9 cellular contexts compared by ENCODE assay signal in genomic region chr1:67560580-67561285, GRCh38.
DNase-seq lines count a peak whose midpoint lies in the region; ATAC-seq, FAIRE-seq and TF ChIP-seq lines count a peak whose summit lies in the region.
"Had no signal": no experiment of that assay in that cellular context is flagged by ENCODE, and none has a peak within 500 bp of the region (broad histone marks: within the 10 kb centered on the region; RNA-seq: fewer than 3 reads in every experiment).

No MANE protein-coding gene starts in this region.

- H3K9ac ChIP-seq in K562 (ENCODE audit: insufficient read depth in 1 of 2, low read depth in 2 of 2, low read length in 2 of 2): peak overlapping the region in 1 of 2 experiments; percentile 51; a peak in 1 of 4 replicates

- H3K79me2 ChIP-seq in K562 (ENCODE audit: control insufficient read depth, insufficient read depth, low read length): no peaks in the 10 kb centered on the region

- H3K4me2 ChIP-seq in K562 (ENCODE audit: insufficient read depth, low read length): peak overlapping the region; percentile 19; the same call in 1 of the 2 replicates

- no peaks in the 10 kb centered on the region for H3K36me3 ChIP-seq in K562 (ENCODE audit: control insufficient read depth, insufficient read depth, low read length)

- in situ Hi-C loops in K562 (cut with MboI): no loop called here

- CTCF ChIA-PET in K562 (lab: Yijun Ruan, JAX; ENCODE audit: low intra/inter-chr PET ratio): interaction anchor here (1.2 to 3.9 kb wide), 2 partner anchors 26 to 199 kb away, joined by 4 to 37 read pairs; no protein-coding TSS in a partner anchor

- TF ChIP-seq POLR2A in K562 (conservative IDR thresholded peaks at IDR 0.05) (no peak), lower leg skin (IDR thresholded peaks at IDR 0.05) (no peak)

- DNase-seq in AG20443 (ENCODE audit: low spot score) (peak; percentile 21), MV-4-11 (lab: John Stamatoyannopoulos, UW) (peak; percentile 69), K562 (ENCODE audit: extremely low read depth in 1 of 4, low spot score in 3 of 4) (no peak), lower leg skin (ENCODE audit: low spot score in 2 of 2) (peak; percentile 49 to 81), frontal cortex (ENCODE audit: low spot score in 2 of 2) (no peak)
- no peak for DNase-seq in activated CD4-positive, CD25-positive, alpha-beta regulatory T cell treated with anti-CD3 and anti-CD28 coated beads, Interleukin-2, amount 50 U/mL, for 72 hours
- DNase-seq: activated gamma-delta T cell had no signal

- peaks cover 28 to 31% of the 10 kb centered on the region in 2 experiments; a peak in 4 of 5 replicates for H3K4me1 ChIP-seq in K562 (replicated peaks in 1 of 2; ENCODE audit: control insufficient read depth in 2 of 2, insufficient read depth in 2 of 2, low read length in 2 of 2)

- no TSS peak for BruUV-seq in K562 (replicated peaks; lab: Mats Ljungman, UMichigan)

- no peaks in the 10 kb centered on the region for H3K9me3 ChIP-seq in K562 (replicated peaks; ENCODE audit: control insufficient read depth, insufficient read depth, low read depth, low read length)

- H3K4me3 ChIP-seq in K562 (no peak overlapping the region), lower leg skin (ENCODE audit: low read depth, poor library complexity, severe bottlenecking) (no peak overlapping the region)

- POLR2A ChIA-PET in K562 (lab: Yijun Ruan, JAX): interaction anchor here (1.0 to 2.8 kb wide), 7 partner anchors 9 to 199 kb away, joined by 3 to 14 read pairs (median 5); partner anchors contain the start of gene GADD45A

- ATAC-seq in K562: 0 out of 3 replicates have a peak, but pooled peaks have one; percentile 9
- no peak for ATAC-seq in HG02840 (IDR thresholded peaks at IDR 0.05; ENCODE audit: low FRiP score, unreplicated experiment)
- ATAC-seq in HG02571 (IDR thresholded peaks at IDR 0.05; ENCODE audit: unreplicated experiment): no peak

- no peak for TF ChIP-seq EP300 in K562 (IDR thresholded peaks at IDR 0.05; ENCODE audit: low read length)

- FAIRE-seq in K562 (lab: Jason Lieb, UNC) (no peak), frontal cortex (lab: Jason Lieb, UNC) (no peak)

- H3K27me3 ChIP-seq in K562 (ENCODE audit: control insufficient read depth in 2 of 2, insufficient read depth in 2 of 2, low read length in 2 of 2): no peaks in the 10 kb centered on the region

- intact Hi-C loops in K562 (cut with micrococcal nuclease): loop anchor here (1.0 to 2.0 kb wide), 3 partner anchors 22 to 200 kb away; no protein-coding TSS in a partner anchor
- intact Hi-C loops in lower leg skin (cut with DNase I; ENCODE audit: low total_unique reads): no loop called here

- H3K9me1 ChIP-seq in K562 (ENCODE audit: control insufficient read depth, insufficient read depth, low read length): no peaks in the 10 kb centered on the region

- TF ChIP-seq CTCF in K562 (IDR thresholded peaks at IDR 0.05 in 2 of 3, conservative IDR thresholded peaks at IDR 0.05 in 1 of 3; ENCODE audit: insufficient read depth in 2 of 3, low read depth in 1 of 3, low read length in 3 of 3): no peak; a peak in 1 of 6 replicates
- TF ChIP-seq CTCF in lower leg skin (IDR thresholded peaks at IDR 0.05): no peak

- no peak overlapping the region for H2AFZ ChIP-seq in K562 (ENCODE audit: low read depth, low read length)

- H4K20me1 ChIP-seq in K562 (replicated peaks; ENCODE audit: control insufficient read depth, insufficient read depth, low read length): no peaks in the 10 kb centered on the region

- TF ChIP-seq RAD21 in K562 (CRISPR knock-in tag; conservative IDR thresholded peaks at IDR 0.05 in 1 of 2, IDR thresholded peaks at IDR 0.05 in 1 of 2): no peak

- 59% methylated on average over 10 of the region's 10 CpGs for WGBS in K562 (ENCODE audit: insufficient coverage, low coverage, missing lambda C conversion rate)
- 78 to 79% methylated on average over 10 of the region's 10 CpGs for WGBS in lower leg skin, 2 donors

- no peak overlapping the region for H3K27ac ChIP-seq in K562 (ENCODE audit: extremely low read depth, low read depth, low read length)

TF ChIP-seq in K562, 482 proteins besides CTCF, POLR2A, EP300 and RAD21:
- no peak for TF ChIP-seq POLR2B (IDR thresholded peaks at IDR 0.05; ENCODE audit: low read depth, partially characterized antibody)
- 0 out of 2 replicates have a peak, but pooled peaks have one; percentile 7 for TF ChIP-seq CEBPB (tag; IDR thresholded peaks at IDR 0.05)
- TF ChIP-seq CBFA2T3 (IDR thresholded peaks at IDR 0.05): no peak
- TF ChIP-seq ZFPM2 (CRISPR knock-in tag; IDR thresholded peaks at IDR 0.05): no peak
TF ChIP-seq in K562: peak in this region for 1.

Comparison
In these comparisons a context has a peak if more than half of its experiments do, and no peak if none do; other contexts are left out.
1. DNase-seq: peak in AG20443 (single experiment), MV-4-11 (single experiment) and lower leg skin (2 of 2); none in K562 (0 of 4), frontal cortex (0 of 2) and activated CD4-positive, CD25-positive, alpha-beta regulatory T cell treated with anti-CD3 and anti-CD28 coated beads, Interleukin-2, amount 50 U/mL, for 72 hours (single experiment).